ENCODE assay signal across 8 cellular contexts in the genomic region with DNA sequence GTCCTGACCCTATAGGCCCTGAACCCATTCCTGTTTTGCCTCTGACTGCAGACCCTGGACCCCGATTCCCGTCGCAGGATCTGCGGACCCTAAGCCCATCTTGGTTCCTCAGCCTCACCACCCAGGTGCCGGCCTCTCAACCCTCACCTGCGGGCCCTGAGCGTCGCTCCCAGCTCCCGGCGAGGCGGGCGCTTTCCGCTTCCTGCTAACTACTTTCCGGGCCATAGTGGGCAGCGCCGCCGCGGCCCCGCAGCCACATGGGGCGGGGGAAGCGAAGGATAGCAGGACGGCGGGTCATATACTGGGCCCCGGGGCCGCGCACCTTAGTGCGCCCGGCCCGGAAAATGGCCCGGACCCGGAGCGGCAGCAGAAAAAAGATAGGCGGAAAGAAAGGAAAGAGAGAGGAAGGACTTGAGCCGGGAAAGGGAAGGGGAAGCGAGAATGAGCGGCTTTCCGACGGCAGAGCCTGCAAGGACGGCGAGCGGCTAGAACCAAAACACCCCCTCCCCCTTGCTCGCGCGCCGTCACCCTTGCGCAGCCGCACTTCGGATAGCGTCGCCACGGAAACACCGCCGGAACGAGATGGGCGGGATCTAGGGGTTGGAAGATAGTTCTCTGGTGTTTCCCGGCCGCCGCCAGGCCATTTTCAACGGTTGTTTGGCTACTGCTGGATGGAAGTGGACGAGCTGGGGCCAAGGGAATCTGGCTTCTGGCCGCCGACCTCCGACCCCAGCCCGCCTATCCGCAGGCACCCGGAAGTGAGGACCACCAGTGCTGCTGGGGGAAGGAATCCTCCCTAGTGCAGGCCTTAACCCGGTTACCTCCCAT. TPM values are rescaled to one million over a fixed set of nuclear protein-coding genes. Genes with fewer than 3 reads are reported as not detected.
DNase-seq lines count a peak whose midpoint lies in the region; ATAC-seq and TF ChIP-seq lines count a peak whose summit lies in the region.

TSS of gene DCAF12 (minus strand) at position 492 of the 828 bp plus-strand sequence. CDS start at position 225, 267 bp downstream.

- intact Hi-C loops in sigmoid colon (cut with DNase I): loop anchor here (1.0 to 5.0 kb wide), 5 partner anchors 52 to 254 kb away; partner anchors contain the start of genes KIF24, NUDT2, UBAP1 and UBAP2

- 0 to 1% methylated on average over 67 of the region's 67 CpGs for WGBS in sigmoid colon, 2 donors

- ATAC-seq in GM18511 (IDR thresholded peaks at IDR 0.05; ENCODE audit: unreplicated experiment) (peak; percentile 87), HG03025 (IDR thresholded peaks at IDR 0.05; ENCODE audit: low FRiP score, unreplicated experiment) (peak; percentile 71)

- DNase-seq in NCI-H2081 (lab: John Stamatoyannopoulos, UW) (peak; percentile 93 to 95), UCSD-AML1 (lab: John Stamatoyannopoulos, UW; ENCODE audit: unreplicated experiment) (peak; percentile 95), iPS DF 4.7 (ENCODE audit: extremely low read depth, low spot score) (peak; percentile 51), sigmoid colon (peak; percentile 95)

- no peaks in the 10 kb centered on the region for H3K27me3 ChIP-seq in sigmoid colon

- H3K27ac ChIP-seq in 22Rv1 (peak within 1 kb of the TSS; percentile 89), sigmoid colon (peak within 1 kb of the TSS; percentile 81 to 91 (median 89))

- peaks cover 0 to 46% (median 40%) of the 10 kb centered on the region in 4 donors for H3K4me1 ChIP-seq in sigmoid colon

- H3K27ac Mint-ChIP-seq in brain: peak within 1 kb of the TSS; percentile 95 to 99 (median 98)

- peaks cover 45% of the 10 kb centered on the region for H3K4me1 Mint-ChIP-seq in brain

- peaks cover 29% of the 10 kb centered on the region for H3K36me3 Mint-ChIP-seq in brain

- peaks cover 0 to 21% (median 0%) of the 10 kb centered on the region in 4 donors for H3K36me3 ChIP-seq in sigmoid colon

- TF ChIP-seq CTCF in 22Rv1 (IDR thresholded peaks at IDR 0.05) (peak; percentile 16; the same call in 1 of the 2 replicates), brain (conservative IDR thresholded peaks at IDR 0.05) (no peak), sigmoid colon (IDR thresholded peaks at IDR 0.05) (no peak)

- peaks cover 8% of the 10 kb centered on the region for H3K27me3 Mint-ChIP-seq in brain

- peak; percentile 62 to 71 for TF ChIP-seq POLR2A in sigmoid colon (IDR thresholded peaks at IDR 0.05)

- peak within 1 kb of the TSS; percentile 96 to 99 (median 98) for H3K4me3 Mint-ChIP-seq in brain

- TF ChIP-seq EP300 in sigmoid colon (IDR thresholded peaks at IDR 0.05): peak in 1 of 4 donors; percentile 31

- peaks cover 0 to 3% (median 0%) of the 10 kb centered on the region in 5 experiments for H3K9me3 Mint-ChIP-seq in brain

- no peaks in the 10 kb centered on the region for H3K9me3 ChIP-seq in sigmoid colon

- peak within 1 kb of the TSS; percentile 59 to 88 (median 80) for H3K4me3 ChIP-seq in sigmoid colon

RNA-seq across cellular contexts. Expression of gene DCAF12, which starts in this region (rescaled TPM):
- polyA plus RNA-seq in brain (ENCODE audit: insufficient read depth, low read depth, low replicate concordance): 98.5 TPM
- total RNA-seq in sigmoid colon: 10 to 100 TPM; 14.3 to 25.2 (median 20.2) TPM
- 10 to 100 TPM; 21.6 to 33.8 (median 28.2) TPM for polyA plus RNA-seq in sigmoid colon

Comparison
In these comparisons a context has a peak if more than half of its experiments do, and no peak if none do; other contexts are left out.
1. Peak in every context shown above with its lines: DNase-seq, ATAC-seq, H3K4me3 ChIP-seq and H3K27ac ChIP-seq.